Comparison of ENCODE assay signal across 7 cellular contexts in the genomic region with DNA sequence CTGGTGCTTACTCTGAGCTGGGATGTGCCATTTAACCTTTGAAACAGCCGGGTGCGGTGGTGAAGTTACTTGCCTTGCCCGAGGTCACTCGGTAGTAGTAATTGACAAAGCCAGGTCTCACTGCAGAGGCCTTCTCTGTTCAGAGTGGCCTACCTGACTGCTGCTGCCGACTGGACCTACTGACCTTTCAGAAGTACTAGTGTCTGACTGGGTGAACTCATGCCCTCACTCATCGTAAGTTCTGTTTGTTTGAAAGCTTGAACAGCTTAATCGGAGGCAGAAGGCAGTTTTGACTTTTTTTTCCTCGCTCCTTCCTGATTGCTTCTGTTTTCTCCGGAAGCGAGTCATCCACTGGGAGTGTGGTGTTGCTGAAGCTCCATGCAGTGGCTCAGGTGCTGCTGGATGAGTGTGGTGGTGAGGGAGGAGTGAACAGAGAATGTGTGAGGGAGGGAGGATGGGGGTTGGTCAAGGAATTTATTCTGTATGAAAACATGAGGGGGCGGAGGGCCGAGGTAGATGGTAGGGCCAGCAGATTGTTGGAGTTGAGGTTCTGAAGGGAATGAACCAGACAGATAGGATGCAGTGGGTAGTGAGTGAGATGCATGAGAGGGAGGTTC. TPM values are rescaled to one million over a fixed set of nuclear protein-coding genes. Genes with fewer than 3 reads are reported as not detected.
DNase-seq lines count a peak whose midpoint lies in the region; ATAC-seq and TF ChIP-seq lines count a peak whose summit lies in the region.

No MANE protein-coding gene starts in this region.

- H3K36me3 ChIP-seq in WERI-Rb-1 (no peaks in the 10 kb centered on the region), iPS-20b (ENCODE audit: insufficient read depth, low read depth, low read length) (peaks cover 3% of the 10 kb centered on the region; the same call in 1 of the 2 replicates), heart right ventricle (no peaks in the 10 kb centered on the region)

- H3K36me3 Mint-ChIP-seq in stimulated activated naive B cell treated with anti-CD40 and anti-IgM and Interleukin-4, amounts not matched to agents 10 μg/mL and 1 μg/mL and 100 μg/mL, for 72 hours, result peaks cover 52 to 70% of the 10 kb centered on the region in 2 donors

- no peaks in the 10 kb centered on the region for H3K27me3 Mint-ChIP-seq in stimulated activated naive B cell treated with anti-CD40 and anti-IgM and Interleukin-4, amounts not matched to agents 10 μg/mL and 1 μg/mL and 100 μg/mL, for 72 hours

- WGBS in heart right ventricle, 2 donors, result 74 to 81% methylated on average over 12 of the region's 12 CpGs

- H3K27me3 ChIP-seq in WERI-Rb-1 (ENCODE audit: insufficient read depth, low read depth, severe bottlenecking) (no peaks in the 10 kb centered on the region), iPS-20b (ENCODE audit: insufficient read depth, low read length) (no peaks in the 10 kb centered on the region), heart right ventricle (peaks cover 0 to 3% (median 0%) of the 10 kb centered on the region in 7 donors)

- ATAC-seq in stimulated activated naive B cell treated with anti-CD40 and anti-IgM and Interleukin-4, amounts not matched to agents 10 μg/mL and 1 μg/mL and 100 μg/mL, for 72 hours (replicated peaks), result no peak
- no peak for ATAC-seq in heart right ventricle

- peak overlapping the region; percentile 93 to 95 for H3K4me3 Mint-ChIP-seq in stimulated activated naive B cell treated with anti-CD40 and anti-IgM and Interleukin-4, amounts not matched to agents 10 μg/mL and 1 μg/mL and 100 μg/mL, for 72 hours

- H3K4me1 ChIP-seq in iPS-20b (ENCODE audit: insufficient read depth, low read length), result peaks cover 36% of the 10 kb centered on the region
- H3K4me1 ChIP-seq in heart right ventricle, result peaks cover 5 to 22% (median 12%) of the 10 kb centered on the region in 9 donors

- H3K9ac ChIP-seq in iPS-20b (ENCODE audit: low read depth, low read length), result peak overlapping the region; percentile 14; the same call in 1 of the 2 replicates

- TF ChIP-seq CTCF in WERI-Rb-1 (IDR thresholded peaks at IDR 0.05; ENCODE audit: low read depth, low read length), result no peak
- TF ChIP-seq CTCF in heart right ventricle (IDR thresholded peaks at IDR 0.05), result no peak

- intact Hi-C loops in heart right ventricle (cut with DNase I), result loop anchor here in 1 of 10 donors (10.0 kb wide), 1 partner anchor 58 kb away; no protein-coding TSS in a partner anchor

- no peaks in the 10 kb centered on the region for H3K9me3 Mint-ChIP-seq in stimulated activated naive B cell treated with anti-CD40 and anti-IgM and Interleukin-4, amounts not matched to agents 10 μg/mL and 1 μg/mL and 100 μg/mL, for 72 hours

- H3K4me1 Mint-ChIP-seq in stimulated activated naive B cell treated with anti-CD40 and anti-IgM and Interleukin-4, amounts not matched to agents 10 μg/mL and 1 μg/mL and 100 μg/mL, for 72 hours, result peaks cover 54 to 83% of the 10 kb centered on the region in 2 donors

- peak overlapping the region; percentile 76 for H3K27ac Mint-ChIP-seq in stimulated activated naive B cell treated with anti-CD40 and anti-IgM and Interleukin-4, amounts not matched to agents 10 μg/mL and 1 μg/mL and 100 μg/mL, for 72 hours

- H3K4me3 ChIP-seq in WERI-Rb-1 (ENCODE audit: low read depth, low read length), result no peak overlapping the region
- H3K4me3 ChIP-seq in iPS-20b (ENCODE audit: low read length), result peak overlapping the region; percentile 8; the same call in 1 of the 2 replicates
- H3K4me3 ChIP-seq in heart right ventricle, result no peak overlapping the region

- H3K27ac ChIP-seq in WERI-Rb-1, result peak overlapping the region; percentile 87
- H3K27ac ChIP-seq in iPS-20b (ENCODE audit: low read length), result no peak overlapping the region
- H3K27ac ChIP-seq in heart right ventricle, result no peak overlapping the region

- DNase-seq in HPDE6-E6E7 (ENCODE audit: extremely low spot score) (peak; percentile 53), WERI-Rb-1 (no peak), mesenteric fat pad (ENCODE audit: low spot score) (no peak), NCI-H1436 (lab: John Stamatoyannopoulos, UW) (no peak), heart right ventricle (no peak)
- DNase-seq in stimulated activated naive B cell treated with anti-CD40 and anti-IgM and Interleukin-4, amounts not matched to agents 10 μg/mL and 1 μg/mL and 100 μg/mL, for 72 hours, result no peak

- no peaks in the 10 kb centered on the region for H3K9me3 ChIP-seq in WERI-Rb-1 (ENCODE audit: severe bottlenecking)
- H3K9me3 ChIP-seq in iPS-20b (ENCODE audit: insufficient read depth, low read depth, low read length), result no peaks in the 10 kb centered on the region
- no peaks in the 10 kb centered on the region for H3K9me3 ChIP-seq in heart right ventricle

RNA-seq across cellular contexts. Expression of a gene that starts 2.7 kb away (rescaled TPM):
- total RNA-seq in mesenteric fat pad (13.8 TPM), heart right ventricle (10 to 100 TPM in 7 of 10 donors, 1 to 10 TPM in 3; 4.5 to 29.2 (median 12.7) TPM)
- polyA plus RNA-seq in heart right ventricle, result 10 to 100 TPM in 1 of 2 donors, 1 to 10 TPM in 1; 3.4 to 12.7 TPM

RNA-seq across cellular contexts. Expression of a gene that starts 10.9 kb away (rescaled TPM):
- 193 TPM for total RNA-seq in mesenteric fat pad
- 10 to 100 TPM; 11.2 to 82.6 (median 20.7) TPM for total RNA-seq in heart right ventricle
- 100 to 1,000 TPM in 1 of 2 donors, 10 to 100 TPM in 1; 45.4 to 184 TPM for polyA plus RNA-seq in heart right ventricle

RNA-seq across cellular contexts. Expression of a gene that starts 37.0 kb away (rescaled TPM):
- total RNA-seq in mesenteric fat pad (2.2 TPM), heart right ventricle (10 to 100 TPM in 1 of 10 donors, 1 to 10 TPM in 7, not detected in 2; 2.2 to 37.9 (median 3.7) TPM)
- 100 to 1,000 TPM in 1 of 2 donors, 10 to 100 TPM in 1; 24.9 to 133 TPM for polyA plus RNA-seq in heart right ventricle

RNA-seq across cellular contexts. Expression of a gene that starts 43.1 kb away (rescaled TPM):
- not detected for total RNA-seq in mesenteric fat pad
- total RNA-seq in heart right ventricle, result under 1 TPM in 6 of 10 donors, not detected in 4; 0.16 to 0.72 (median 0.30) TPM
- under 1 TPM in 1 of 2 donors, not detected in 1; 0.09 TPM for polyA plus RNA-seq in heart right ventricle

RNA-seq across cellular contexts. Expression of a gene that starts 48.7 kb away (rescaled TPM):
- total RNA-seq in mesenteric fat pad (36.5 TPM), heart right ventricle (10 to 100 TPM; 24.3 to 42.9 (median 30.2) TPM)
- polyA plus RNA-seq in heart right ventricle, result 100 to 1,000 TPM in 1 of 2 donors, 10 to 100 TPM in 1; 47.2 to 115 TPM
